In genomic region chr10:102422586-102423129, GRCh38 we compare ENCODE assay signal across 1 cellular context.
TF ChIP-seq lines count a peak whose summit lies in the region.

No MANE protein-coding gene starts in this region.

TF ChIP-seq in HepG2, 621 proteins besides CTCF, POLR2A, EP300 and RAD21 (continued from another document and continues in another):
- TF ChIP-seq ZHX2 (IDR thresholded peaks at IDR 0.05; ENCODE audit: low read depth) = no peak
- no peak for TF ChIP-seq ZHX2 (CRISPR knock-in tag; IDR thresholded peaks at IDR 0.05; ENCODE audit: borderline replicate concordance)
- TF ChIP-seq ATF7 (IDR thresholded peaks at IDR 0.05) = no peak
- TF ChIP-seq ATF7 (CRISPR knock-in tag; IDR thresholded peaks at IDR 0.05) = peak; percentile 45; the same call in 1 of the 2 replicates
- TF ChIP-seq ZNF160 (CRISPR knock-in tag; IDR thresholded peaks at IDR 0.05) = 0 out of 2 replicates have a peak, but pooled peaks have one; percentile 47
- TF ChIP-seq ISX (CRISPR knock-in tag; conservative IDR thresholded peaks at IDR 0.05) = no peak
- TF ChIP-seq ZNF101 (CRISPR knock-in tag; IDR thresholded peaks at IDR 0.05; ENCODE audit: borderline replicate concordance, low read depth) = no peak
- TF ChIP-seq ZNF281 (CRISPR knock-in tag; IDR thresholded peaks at IDR 0.05; ENCODE audit: borderline replicate concordance) = no peak; the same call in 1 of the 2 replicates
- TF ChIP-seq ZNF530 (CRISPR knock-in tag; IDR thresholded peaks at IDR 0.05; ENCODE audit: low read depth) = no peak
- TF ChIP-seq ZNF670 (CRISPR knock-in tag; IDR thresholded peaks at IDR 0.05; ENCODE audit: borderline replicate concordance) = peak; percentile 79; the same call in 1 of the 2 replicates
- peak; percentile 74; the same call in 1 of the 2 replicates for TF ChIP-seq TARDBP (CRISPR knock-in tag; IDR thresholded peaks at IDR 0.05)
- TF ChIP-seq ZFP1 (CRISPR knock-in tag; IDR thresholded peaks at IDR 0.05) = 0 out of 2 replicates have a peak, but pooled peaks have one; percentile 44
- TF ChIP-seq, protein P1, sequence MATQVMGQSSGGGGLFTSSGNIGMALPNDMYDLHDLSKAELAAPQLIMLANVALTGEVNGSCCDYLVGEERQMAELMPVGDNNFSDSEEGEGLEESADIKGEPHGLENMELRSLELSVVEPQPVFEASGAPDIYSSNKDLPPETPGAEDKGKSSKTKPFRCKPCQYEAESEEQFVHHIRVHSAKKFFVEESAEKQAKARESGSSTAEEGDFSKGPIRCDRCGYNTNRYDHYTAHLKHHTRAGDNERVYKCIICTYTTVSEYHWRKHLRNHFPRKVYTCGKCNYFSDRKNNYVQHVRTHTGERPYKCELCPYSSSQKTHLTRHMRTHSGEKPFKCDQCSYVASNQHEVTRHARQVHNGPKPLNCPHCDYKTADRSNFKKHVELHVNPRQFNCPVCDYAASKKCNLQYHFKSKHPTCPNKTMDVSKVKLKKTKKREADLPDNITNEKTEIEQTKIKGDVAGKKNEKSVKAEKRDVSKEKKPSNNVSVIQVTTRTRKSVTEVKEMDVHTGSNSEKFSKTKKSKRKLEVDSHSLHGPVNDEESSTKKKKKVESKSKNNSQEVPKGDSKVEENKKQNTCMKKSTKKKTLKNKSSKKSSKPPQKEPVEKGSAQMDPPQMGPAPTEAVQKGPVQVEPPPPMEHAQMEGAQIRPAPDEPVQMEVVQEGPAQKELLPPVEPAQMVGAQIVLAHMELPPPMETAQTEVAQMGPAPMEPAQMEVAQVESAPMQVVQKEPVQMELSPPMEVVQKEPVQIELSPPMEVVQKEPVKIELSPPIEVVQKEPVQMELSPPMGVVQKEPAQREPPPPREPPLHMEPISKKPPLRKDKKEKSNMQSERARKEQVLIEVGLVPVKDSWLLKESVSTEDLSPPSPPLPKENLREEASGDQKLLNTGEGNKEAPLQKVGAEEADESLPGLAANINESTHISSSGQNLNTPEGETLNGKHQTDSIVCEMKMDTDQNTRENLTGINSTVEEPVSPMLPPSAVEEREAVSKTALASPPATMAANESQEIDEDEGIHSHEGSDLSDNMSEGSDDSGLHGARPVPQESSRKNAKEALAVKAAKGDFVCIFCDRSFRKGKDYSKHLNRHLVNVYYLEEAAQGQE (IDR thresholded peaks at IDR 0.05; ENCODE audit: borderline replicate concordance in 1 of 2, low read depth in 1 of 2, low read length in 2 of 2) = no peak; a peak in 1 of 4 replicates
- TF ChIP-seq ZFP90 (CRISPR knock-in tag; IDR thresholded peaks at IDR 0.05; ENCODE audit: borderline replicate concordance) = peak; percentile 79
- TF ChIP-seq ZNF672 (CRISPR knock-in tag; IDR thresholded peaks at IDR 0.05) = no peak
- TF ChIP-seq ZNF598 (CRISPR knock-in tag; IDR thresholded peaks at IDR 0.05; ENCODE audit: borderline replicate concordance) = 0 out of 2 replicates have a peak, but pooled peaks have one; percentile 28
- peak; percentile 54 for TF ChIP-seq TAF1 (CRISPR knock-in tag; IDR thresholded peaks at IDR 0.05)
- no peak for TF ChIP-seq NFIB (CRISPR knock-in tag; IDR thresholded peaks at IDR 0.05; ENCODE audit: borderline replicate concordance)
- TF ChIP-seq RAD51 (IDR thresholded peaks at IDR 0.05; ENCODE audit: borderline replicate concordance) = no peak
- TF ChIP-seq PRMT3 (CRISPR knock-in tag; IDR thresholded peaks at IDR 0.05; ENCODE audit: borderline replicate concordance, low read depth) = peak; percentile 91
- TF ChIP-seq ZNF329 (CRISPR knock-in tag; IDR thresholded peaks at IDR 0.05; ENCODE audit: low read depth) = no peak
- TF ChIP-seq ATF6 (CRISPR knock-in tag; conservative IDR thresholded peaks at IDR 0.05) = peak; percentile 87; the same call in 1 of the 2 replicates
- no peak for TF ChIP-seq SMARCE1 (IDR thresholded peaks at IDR 0.05; ENCODE audit: borderline replicate concordance)
- TF ChIP-seq ZNF235 (CRISPR knock-in tag; IDR thresholded peaks at IDR 0.05; ENCODE audit: borderline replicate concordance) = no peak; the same call in 1 of the 2 replicates
- TF ChIP-seq HCFC1 (IDR thresholded peaks at IDR 0.05; ENCODE audit: low read depth, low read length) = no peak
- TF ChIP-seq, protein P2, sequence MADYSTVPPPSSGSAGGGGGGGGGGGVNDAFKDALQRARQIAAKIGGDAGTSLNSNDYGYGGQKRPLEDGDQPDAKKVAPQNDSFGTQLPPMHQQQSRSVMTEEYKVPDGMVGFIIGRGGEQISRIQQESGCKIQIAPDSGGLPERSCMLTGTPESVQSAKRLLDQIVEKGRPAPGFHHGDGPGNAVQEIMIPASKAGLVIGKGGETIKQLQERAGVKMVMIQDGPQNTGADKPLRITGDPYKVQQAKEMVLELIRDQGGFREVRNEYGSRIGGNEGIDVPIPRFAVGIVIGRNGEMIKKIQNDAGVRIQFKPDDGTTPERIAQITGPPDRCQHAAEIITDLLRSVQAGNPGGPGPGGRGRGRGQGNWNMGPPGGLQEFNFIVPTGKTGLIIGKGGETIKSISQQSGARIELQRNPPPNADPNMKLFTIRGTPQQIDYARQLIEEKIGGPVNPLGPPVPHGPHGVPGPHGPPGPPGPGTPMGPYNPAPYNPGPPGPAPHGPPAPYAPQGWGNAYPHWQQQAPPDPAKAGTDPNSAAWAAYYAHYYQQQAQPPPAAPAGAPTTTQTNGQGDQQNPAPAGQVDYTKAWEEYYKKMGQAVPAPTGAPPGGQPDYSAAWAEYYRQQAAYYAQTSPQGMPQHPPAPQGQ (CRISPR knock-in tag; IDR thresholded peaks at IDR 0.05; ENCODE audit: borderline replicate concordance) = no peak
- peak; percentile 75 for TF ChIP-seq TOPORS (CRISPR knock-in tag; IDR thresholded peaks at IDR 0.05)
- peak; percentile 67; the same call in 1 of the 2 replicates for TF ChIP-seq ARID4A (CRISPR knock-in tag; IDR thresholded peaks at IDR 0.05; ENCODE audit: borderline replicate concordance)
- TF ChIP-seq CREB1 (IDR thresholded peaks at IDR 0.05) = 0 out of 2 replicates have a peak, but pooled peaks have one; percentile 13
- TF ChIP-seq CREB1 (CRISPR knock-in tag; IDR thresholded peaks at IDR 0.05) = no peak
- peak; percentile 88; the same call in 1 of the 2 replicates for TF ChIP-seq ZNF331 (CRISPR knock-in tag; IDR thresholded peaks at IDR 0.05)
- peak; percentile 91 for TF ChIP-seq YEATS2 (CRISPR knock-in tag; IDR thresholded peaks at IDR 0.05; ENCODE audit: borderline replicate concordance)
- peak; percentile 88 for TF ChIP-seq HNRNPLL (IDR thresholded peaks at IDR 0.05; ENCODE audit: low read depth, low read length, poor library complexity, severe bottlenecking)
- peak; percentile 94 for TF ChIP-seq HOXA3 (CRISPR knock-in tag; IDR thresholded peaks at IDR 0.05)
- TF ChIP-seq, protein P3, sequence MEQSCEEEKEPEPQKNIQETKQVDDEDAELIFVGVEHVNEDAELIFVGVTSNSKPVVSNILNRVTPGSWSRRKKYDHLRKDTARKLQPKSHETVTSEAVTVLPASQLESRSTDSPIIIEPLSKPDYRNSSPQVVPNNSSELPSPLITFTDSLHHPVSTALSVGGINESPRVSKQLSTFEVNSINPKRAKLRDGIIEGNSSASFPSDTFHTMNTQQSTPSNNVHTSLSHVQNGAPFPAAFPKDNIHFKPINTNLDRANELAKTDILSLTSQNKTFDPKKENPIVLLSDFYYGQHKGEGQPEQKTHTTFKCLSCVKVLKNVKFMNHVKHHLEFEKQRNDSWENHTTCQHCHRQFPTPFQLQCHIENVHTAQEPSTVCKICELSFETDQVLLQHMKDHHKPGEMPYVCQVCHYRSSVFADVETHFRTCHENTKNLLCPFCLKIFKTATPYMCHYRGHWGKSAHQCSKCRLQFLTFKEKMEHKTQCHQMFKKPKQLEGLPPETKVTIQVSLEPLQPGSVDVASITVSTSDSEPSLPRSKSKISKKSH (CRISPR knock-in tag; IDR thresholded peaks at IDR 0.05; ENCODE audit: borderline replicate concordance) = peak; percentile 90
- no peak for TF ChIP-seq ZNF703 (CRISPR knock-in tag; IDR thresholded peaks at IDR 0.05; ENCODE audit: borderline replicate concordance)
